Comparison of ENCODE assay signal across 10 cellular contexts in the genomic region with DNA sequence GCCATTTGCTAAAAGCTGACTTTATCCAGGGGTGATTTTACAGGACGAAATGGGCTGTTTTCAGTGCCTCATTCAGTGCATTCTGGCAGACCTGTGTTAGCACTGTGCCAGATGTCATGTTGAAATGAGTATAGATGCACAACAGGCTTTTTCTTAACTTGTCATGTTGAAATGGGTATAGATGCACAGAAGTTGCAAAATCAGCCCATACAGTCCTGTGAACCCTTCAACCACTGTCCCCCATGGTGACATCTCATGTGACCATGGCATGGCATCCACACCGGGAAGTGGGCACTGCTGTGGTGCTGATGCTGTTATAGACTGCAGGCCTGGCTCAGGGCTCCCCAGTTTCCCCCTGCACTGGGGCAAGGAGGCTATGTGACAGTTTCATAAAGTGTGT. TPM values are rescaled to one million over a fixed set of nuclear protein-coding genes. Genes with fewer than 3 reads are reported as not detected.
DNase-seq lines count a peak whose midpoint lies in the region; ATAC-seq lines count a peak whose summit lies in the region.
"Had no signal": no experiment of that assay in that cellular context is flagged by ENCODE, and none has a peak within 500 bp of the region (broad histone marks: within the 10 kb centered on the region; RNA-seq: fewer than 3 reads in every experiment).

No MANE protein-coding gene starts in this region.

- peaks cover 26% of the 10 kb centered on the region for H3K4me1 Mint-ChIP-seq in activated CD8-positive, alpha-beta memory T cell treated with anti-CD3 and anti-CD28 coated beads, Interleukin-2, amount 10 ng/mL, durations not matched to agents 7 days and 5 days

- no peak for ATAC-seq in activated CD8-positive, alpha-beta memory T cell treated with anti-CD3 and anti-CD28 coated beads, Interleukin-2, amount 10 ng/mL, durations not matched to agents 7 days and 5 days
- ATAC-seq in left ventricle myocardium superior = no peak
- ATAC-seq: stimulated activated naive CD8-positive, alpha-beta T cell treated with anti-CD3 and anti-CD28 coated beads, Interleukin-15, amount 100 ng/mL, for 72 hours had no signal

- H3K27ac ChIP-seq in substantia nigra (ENCODE audit: low read depth, low read length, poor library complexity, severe bottlenecking) = peak overlapping the region; percentile 49

- no peaks in the 10 kb centered on the region for H3K9me3 Mint-ChIP-seq in activated CD8-positive, alpha-beta memory T cell treated with anti-CD3 and anti-CD28 coated beads, Interleukin-2, amount 10 ng/mL, durations not matched to agents 7 days and 5 days (ENCODE audit: low read depth)
- H3K9me3 Mint-ChIP-seq: stimulated activated naive CD8-positive, alpha-beta T cell treated with anti-CD3 and anti-CD28 coated beads, Interleukin-15, amount 100 ng/mL, for 72 hours had no signal

- no peaks in the 10 kb centered on the region for H3K27me3 Mint-ChIP-seq in activated CD8-positive, alpha-beta memory T cell treated with anti-CD3 and anti-CD28 coated beads, Interleukin-2, amount 10 ng/mL, durations not matched to agents 7 days and 5 days
- H3K27me3 Mint-ChIP-seq: stimulated activated naive CD8-positive, alpha-beta T cell treated with anti-CD3 and anti-CD28 coated beads, Interleukin-15, amount 100 ng/mL, for 72 hours had no signal

- intact Hi-C loops in left ventricle myocardium superior (cut with micrococcal nuclease) = no loop called here

- peak overlapping the region; percentile 47 for H3K4me3 Mint-ChIP-seq in activated CD8-positive, alpha-beta memory T cell treated with anti-CD3 and anti-CD28 coated beads, Interleukin-2, amount 10 ng/mL, durations not matched to agents 7 days and 5 days

- CTCF ChIA-PET in activated CD8-positive, alpha-beta memory T cell treated with anti-CD3 and anti-CD28 coated beads, Interleukin-2, amount 10 ng/mL, durations not matched to agents 7 days and 5 days (lab: Charles Lee) = interaction anchor here (0.7 to 7.9 kb wide), 2 partner anchors 15 to 22 kb away, joined by 5 to 46 read pairs; no protein-coding TSS in a partner anchor

- peaks cover 2% of the 10 kb centered on the region for H3K36me3 Mint-ChIP-seq in activated CD8-positive, alpha-beta memory T cell treated with anti-CD3 and anti-CD28 coated beads, Interleukin-2, amount 10 ng/mL, durations not matched to agents 7 days and 5 days

- H3K27ac Mint-ChIP-seq in activated CD8-positive, alpha-beta memory T cell treated with anti-CD3 and anti-CD28 coated beads, Interleukin-2, amount 10 ng/mL, durations not matched to agents 7 days and 5 days = peak overlapping the region; percentile 59

- DNase-seq in activated CD8-positive, alpha-beta memory T cell treated with anti-CD3 and anti-CD28 coated beads, Interleukin-2, amount 10 ng/mL, durations not matched to agents 7 days and 5 days = no peak
- no peak for DNase-seq in activated CD8-positive, alpha-beta memory T cell treated with anti-CD3 and anti-CD28 coated beads for 24 hours
- DNase-seq in SIG-M5 treated with dmso at 0.1 percent for 504 hours (lab: John Stamatoyannopoulos, UW; ENCODE audit: unreplicated experiment) = peak; percentile 59
- peak; percentile 67 for DNase-seq in fibroblast of gingiva (ENCODE audit: low read depth)
- no peak for DNase-seq in substantia nigra (lab: John Stamatoyannopoulos, UW)
- DNase-seq in HuH-7 (ENCODE audit: low spot score) = no peak
- no peak for DNase-seq in NCI-H1694 (lab: John Stamatoyannopoulos, UW)
- no peak for DNase-seq in left ventricle myocardium superior
- DNase-seq: NCI-H1105; stimulated activated naive CD8-positive, alpha-beta T cell treated with anti-CD3 and anti-CD28 coated beads, Interleukin-15, amount 100 ng/mL, for 72 hours had no signal

RNA-seq across cellular contexts. Expression of a gene that starts 2.5 kb away (rescaled TPM):
- total RNA-seq in activated CD8-positive, alpha-beta memory T cell treated with anti-CD3 and anti-CD28 coated beads, Interleukin-2, amount 10 ng/mL, durations not matched to agents 7 days and 5 days = 100 to 1,000 TPM; 249 to 293 TPM
- total RNA-seq in left ventricle myocardium superior = 103 TPM

RNA-seq across cellular contexts. Expression of a gene that starts 27.6 kb away (rescaled TPM):
- 10 to 100 TPM; 62.4 to 79.4 TPM for total RNA-seq in activated CD8-positive, alpha-beta memory T cell treated with anti-CD3 and anti-CD28 coated beads, Interleukin-2, amount 10 ng/mL, durations not matched to agents 7 days and 5 days
- 23.1 TPM for total RNA-seq in left ventricle myocardium superior

RNA-seq across cellular contexts. Expression of a gene that starts 40.2 kb away (rescaled TPM):
- 1 to 10 TPM; 1.3 to 3.7 TPM for total RNA-seq in activated CD8-positive, alpha-beta memory T cell treated with anti-CD3 and anti-CD28 coated beads, Interleukin-2, amount 10 ng/mL, durations not matched to agents 7 days and 5 days
- total RNA-seq in left ventricle myocardium superior = not detected

RNA-seq across cellular contexts. Expression of a gene that starts 43.7 kb away (rescaled TPM):
- 10 to 100 TPM; 17.4 to 20.2 TPM for total RNA-seq in activated CD8-positive, alpha-beta memory T cell treated with anti-CD3 and anti-CD28 coated beads, Interleukin-2, amount 10 ng/mL, durations not matched to agents 7 days and 5 days
- 3.3 TPM for total RNA-seq in left ventricle myocardium superior

RNA-seq across cellular contexts. Expression of a gene that starts 48.4 kb away (rescaled TPM):
- 10 to 100 TPM; 49.4 to 54.7 TPM for total RNA-seq in activated CD8-positive, alpha-beta memory T cell treated with anti-CD3 and anti-CD28 coated beads, Interleukin-2, amount 10 ng/mL, durations not matched to agents 7 days and 5 days
- total RNA-seq in left ventricle myocardium superior = 3.5 TPM

Comparison
In these comparisons a context has a peak if more than half of its experiments do, and no peak if none do; other contexts are left out.
1. DNase-seq: peak in SIG-M5 treated with dmso at 0.1 percent for 504 hours (single experiment) and fibroblast of gingiva (single experiment); none in activated CD8-positive, alpha-beta memory T cell treated with anti-CD3 and anti-CD28 coated beads, Interleukin-2, amount 10 ng/mL, durations not matched to agents 7 days and 5 days (single experiment), activated CD8-positive, alpha-beta memory T cell treated with anti-CD3 and anti-CD28 coated beads for 24 hours (single experiment), substantia nigra (0 of 49), HuH-7 (single experiment), NCI-H1694 (single experiment) and left ventricle myocardium superior (single experiment).